Comparison of ENCODE assay signal across 11 cellular contexts in genomic region chrX:143648705-143649104, GRCh38. TPM values are rescaled to one million over a fixed set of nuclear protein-coding genes. Genes with fewer than 3 reads are reported as not detected.
DNase-seq lines count a peak whose midpoint lies in the region; ATAC-seq and TF ChIP-seq lines count a peak whose summit lies in the region.
"Had no signal": no experiment of that assay in that cellular context is flagged by ENCODE, and none has a peak within 500 bp of the region (broad histone marks: within the 10 kb centered on the region; RNA-seq: fewer than 3 reads in every experiment).

No MANE protein-coding gene starts in this region.

- H3K79me2 ChIP-seq in KMS-11 (ENCODE audit: insufficient read depth, low read depth) (no peaks in the 10 kb centered on the region), SK-N-SH (ENCODE audit: insufficient read depth) (no peaks in the 10 kb centered on the region), neural progenitor cell (ENCODE audit: low read depth) (no peaks in the 10 kb centered on the region)

- no peak overlapping the region for H3K27ac Mint-ChIP-seq in neural progenitor cell

- TF ChIP-seq CTCF in KMS-11 (conservative IDR thresholded peaks at IDR 0.05; ENCODE audit: low read depth, low read length) (peak; percentile 58), SK-N-SH (IDR thresholded peaks at IDR 0.05) (peak; percentile 27), neural progenitor cell (IDR thresholded peaks at IDR 0.05) (peak; percentile 49)

- no peaks in the 10 kb centered on the region for H3K27me3 Mint-ChIP-seq in neural progenitor cell (ENCODE audit: insufficient read depth, low read depth)
- no peaks in the 10 kb centered on the region for H3K27me3 Mint-ChIP-seq in activated T-cell treated with anti-CD3 and anti-CD28 coated beads, Interleukin-2, amount 50 U/mL, for 4 hours (ENCODE audit: low read depth)

- POLR2A ChIA-PET in SK-N-SH (lab: Yijun Ruan, JAX): no interaction called here

- H3F3A ChIP-seq in SK-N-SH (replicated peaks; ENCODE audit: insufficient read depth) (no peaks in the 10 kb centered on the region), neural progenitor cell (ENCODE audit: low read depth) (no peaks in the 10 kb centered on the region)

- H3K27ac ChIP-seq in KMS-11 (peak overlapping the region; percentile 36; the same call in 1 of the 2 replicates), SK-N-SH (ENCODE audit: low read depth in 2 of 2, low read length in 1 of 2) (no peak overlapping the region), neural progenitor cell (no peak overlapping the region)
- H3K27ac ChIP-seq: Peyer's patch had no signal

- H3K9me2 ChIP-seq in SK-N-SH: no peaks in the 10 kb centered on the region

- H4K20me1 ChIP-seq in KMS-11 (ENCODE audit: insufficient read depth): no peaks in the 10 kb centered on the region
- H4K20me1 ChIP-seq in SK-N-SH (ENCODE audit: insufficient read depth): no peaks in the 10 kb centered on the region
- no peaks in the 10 kb centered on the region for H4K20me1 ChIP-seq in neural progenitor cell (ENCODE audit: low read depth)

- WGBS in SK-N-SH (ENCODE audit: low lambda C conversion rate): 1% methylated on average over 2 of the region's 2 CpGs

- no peak for TF ChIP-seq EP300 in SK-N-SH (IDR thresholded peaks at IDR 0.05; ENCODE audit: borderline replicate concordance in 1 of 2, low read depth in 1 of 2, low read length in 1 of 2)

- H3K4me1 ChIP-seq in KMS-11 (ENCODE audit: low read depth, poor library complexity, severe bottlenecking): peaks cover 11% of the 10 kb centered on the region
- H3K4me1 ChIP-seq in SK-N-SH (ENCODE audit: control insufficient read depth in 1 of 2, insufficient read depth in 2 of 2, low read depth in 1 of 2, low read length in 1 of 2): no peaks in the 10 kb centered on the region
- H3K4me1 ChIP-seq in neural progenitor cell: no peaks in the 10 kb centered on the region
- H3K4me1 ChIP-seq: Peyer's patch had no signal

- H3K4me2 ChIP-seq in KMS-11: peak overlapping the region; percentile 38; the same call in 1 of the 2 replicates
- H3K4me2 ChIP-seq in SK-N-SH: no peak overlapping the region
- no peak overlapping the region for H3K4me2 ChIP-seq in neural progenitor cell

- no peaks in the 10 kb centered on the region for H3K9me3 Mint-ChIP-seq in neural progenitor cell
- no peaks in the 10 kb centered on the region for H3K9me3 Mint-ChIP-seq in activated T-cell treated with anti-CD3 and anti-CD28 coated beads, Interleukin-2, amount 50 U/mL, for 4 hours

- H3K36me3 ChIP-seq in KMS-11 (ENCODE audit: insufficient read depth): no peaks in the 10 kb centered on the region
- H3K36me3 ChIP-seq in SK-N-SH (replicated peaks in 1 of 2; ENCODE audit: control insufficient read depth in 1 of 2, insufficient read depth in 2 of 2, low read length in 1 of 2): no peaks in the 10 kb centered on the region
- no peaks in the 10 kb centered on the region for H3K36me3 ChIP-seq in neural progenitor cell
- H3K36me3 ChIP-seq: Peyer's patch had no signal

- H3K27me3 ChIP-seq in KMS-11 (ENCODE audit: insufficient read depth, low read depth): no peaks in the 10 kb centered on the region
- no peaks in the 10 kb centered on the region for H3K27me3 ChIP-seq in SK-N-SH (ENCODE audit: insufficient read depth)
- H3K27me3 ChIP-seq in neural progenitor cell: no peaks in the 10 kb centered on the region
- H3K27me3 ChIP-seq: Peyer's patch had no signal

- H3K9ac ChIP-seq in KMS-11 (peak overlapping the region; percentile 44; the same call in 1 of the 2 replicates), SK-N-SH (no peak overlapping the region), neural progenitor cell (no peak overlapping the region)

- no peak overlapping the region for H3K4me3 Mint-ChIP-seq in neural progenitor cell
- H3K4me3 Mint-ChIP-seq in activated T-cell treated with anti-CD3 and anti-CD28 coated beads, Interleukin-2, amount 50 U/mL, for 4 hours: no peak overlapping the region

- DNase-seq in SK-N-SH: no peak
- peak; percentile 38 for DNase-seq in neural progenitor cell (ENCODE audit: low spot score)
- DNase-seq in OCI-M2 (lab: John Stamatoyannopoulos, UW; ENCODE audit: unreplicated experiment): no peak
- DNase-seq in activated T-cell treated with anti-CD3 and anti-CD28 coated beads, Interleukin-2, amount 50 U/mL, for 4 hours: no peak
- DNase-seq: activated T-cell treated with anti-CD3 and anti-CD28 coated beads, Interleukin-2, amount 50 U/mL, for 1 hour; mammary epithelial cell; Peyer's patch; stimulated activated CD4-positive, alpha-beta T cell treated with anti-CD3 and anti-CD28 coated beads, Interleukin-2, amount 100 ng/mL, for 24 hours had no signal

- H2AFZ ChIP-seq in KMS-11 (ENCODE audit: low read depth) (peak overlapping the region; percentile 73), SK-N-SH (ENCODE audit: low read depth) (no peak overlapping the region; the same call in 1 of the 2 replicates), neural progenitor cell (replicated peaks) (no peak overlapping the region)

- H3K4me3 ChIP-seq in KMS-11 (IDR thresholded peaks at IDR 0.05; ENCODE audit: insufficient read depth, low read depth, low read length): no peak overlapping the region
- no peak overlapping the region for H3K4me3 ChIP-seq in SK-N-SH (ENCODE audit: low read depth in 2 of 2, low read length in 1 of 2)
- no peak overlapping the region for H3K4me3 ChIP-seq in neural progenitor cell
- H3K4me3 ChIP-seq: Peyer's patch had no signal

- ATAC-seq in GM18867 (IDR thresholded peaks at IDR 0.05; ENCODE audit: unreplicated experiment) (peak; percentile 97), HG03439 (IDR thresholded peaks at IDR 0.05; ENCODE audit: unreplicated experiment) (no peak)
- ATAC-seq in activated T-cell treated with anti-CD3 and anti-CD28 coated beads, Interleukin-2, amount 50 U/mL, for 4 hours: no peak

- CTCF ChIA-PET in SK-N-SH (lab: Yijun Ruan, JAX): interaction anchor here (0.6 to 1.2 kb wide), 4 partner anchors 10 to 75 kb away, joined by 3 read pairs; no protein-coding TSS in a partner anchor

- TF ChIP-seq RAD21 in SK-N-SH (IDR thresholded peaks at IDR 0.05; ENCODE audit: low read length): no peak

- no peaks in the 10 kb centered on the region for H3K4me1 Mint-ChIP-seq in neural progenitor cell
- H3K4me1 Mint-ChIP-seq in activated T-cell treated with anti-CD3 and anti-CD28 coated beads, Interleukin-2, amount 50 U/mL, for 4 hours (ENCODE audit: low read depth): no peaks in the 10 kb centered on the region

- no peaks in the 10 kb centered on the region for H3K36me3 Mint-ChIP-seq in neural progenitor cell
- H3K36me3 Mint-ChIP-seq in activated T-cell treated with anti-CD3 and anti-CD28 coated beads, Interleukin-2, amount 50 U/mL, for 4 hours (ENCODE audit: insufficient read depth): no peaks in the 10 kb centered on the region

- H3K9me3 ChIP-seq in SK-N-SH (no peaks in the 10 kb centered on the region), neural progenitor cell (ENCODE audit: low read depth) (peaks cover 4% of the 10 kb centered on the region)
- H3K9me3 ChIP-seq: Peyer's patch had no signal

TF ChIP-seq in SK-N-SH, 30 proteins besides CTCF, POLR2A, EP300 and RAD21:
- no peak for TF ChIP-seq USF2 (IDR thresholded peaks at IDR 0.05; ENCODE audit: borderline replicate concordance, low read depth, low read length)
- no peak for TF ChIP-seq PBX3 (IDR thresholded peaks at IDR 0.05)
- TF ChIP-seq TCF12 (IDR thresholded peaks at IDR 0.05): no peak
- TF ChIP-seq NFIC (IDR thresholded peaks at IDR 0.05; ENCODE audit: borderline replicate concordance): no peak
- no peak for TF ChIP-seq GATA2 (CRISPR knock-in tag; IDR thresholded peaks at IDR 0.05)
- no peak for TF ChIP-seq MXI1 (IDR thresholded peaks at IDR 0.05; ENCODE audit: low read depth, low read length)
- no peak for TF ChIP-seq FOXM1 (IDR thresholded peaks at IDR 0.05; ENCODE audit: low read depth)
- no peak for TF ChIP-seq GABPA (IDR thresholded peaks at IDR 0.05; ENCODE audit: low read depth)
- no peak for TF ChIP-seq TAF1 (IDR thresholded peaks at IDR 0.05; ENCODE audit: borderline replicate concordance, low read depth, low read length)
- no peak for TF ChIP-seq RXRA (IDR thresholded peaks at IDR 0.05; ENCODE audit: borderline replicate concordance, low read depth)
- no peak for TF ChIP-seq MEF2A (IDR thresholded peaks at IDR 0.05; ENCODE audit: borderline replicate concordance, low read depth)
- no peak for TF ChIP-seq JUND (IDR thresholded peaks at IDR 0.05)
- TF ChIP-seq EZH2phosphoT487 (IDR thresholded peaks at IDR 0.05; ENCODE audit: borderline replicate concordance, low read depth): no peak
- no peak for TF ChIP-seq TEAD4 (IDR thresholded peaks at IDR 0.05; ENCODE audit: borderline replicate concordance, insufficient read depth)
- TF ChIP-seq RCOR1 (IDR thresholded peaks at IDR 0.05; ENCODE audit: low read length): no peak
- TF ChIP-seq FOXJ3 (CRISPR knock-in tag; IDR thresholded peaks at IDR 0.05): no peak
- no peak for TF ChIP-seq MAX (IDR thresholded peaks at IDR 0.05; ENCODE audit: low read depth)
- no peak for TF ChIP-seq CHD2 (IDR thresholded peaks at IDR 0.05; ENCODE audit: low read length, partially characterized antibody)

RNA-seq across cellular contexts. Expression of gene SLITRK4, which starts 12.8 kb away (rescaled TPM):
- not detected in 2 replicates for polyA plus RNA-seq in SK-N-SH (2012; rRNA removed)
- not detected in 2 replicates for polyA plus RNA-seq in SK-N-SH (2012; cell fraction: cytosol; rRNA removed)
- not detected in 2 replicates for polyA plus RNA-seq in SK-N-SH (2012; cell fraction: nucleus; rRNA removed)
- 7.7 and 8.3 TPM in 2 replicates for total RNA-seq in neural progenitor cell (ENCODE audit: low replicate concordance)
- not detected for total RNA-seq in activated T-cell treated with anti-CD3 and anti-CD28 coated beads, Interleukin-2, amount 50 U/mL, for 4 hours
- total RNA-seq: mammary epithelial cell had no signal
- polyA plus RNA-seq: mammary epithelial cell had no signal
